Comparison of ENCODE assay signal across 1 cellular context in the genomic region with DNA sequence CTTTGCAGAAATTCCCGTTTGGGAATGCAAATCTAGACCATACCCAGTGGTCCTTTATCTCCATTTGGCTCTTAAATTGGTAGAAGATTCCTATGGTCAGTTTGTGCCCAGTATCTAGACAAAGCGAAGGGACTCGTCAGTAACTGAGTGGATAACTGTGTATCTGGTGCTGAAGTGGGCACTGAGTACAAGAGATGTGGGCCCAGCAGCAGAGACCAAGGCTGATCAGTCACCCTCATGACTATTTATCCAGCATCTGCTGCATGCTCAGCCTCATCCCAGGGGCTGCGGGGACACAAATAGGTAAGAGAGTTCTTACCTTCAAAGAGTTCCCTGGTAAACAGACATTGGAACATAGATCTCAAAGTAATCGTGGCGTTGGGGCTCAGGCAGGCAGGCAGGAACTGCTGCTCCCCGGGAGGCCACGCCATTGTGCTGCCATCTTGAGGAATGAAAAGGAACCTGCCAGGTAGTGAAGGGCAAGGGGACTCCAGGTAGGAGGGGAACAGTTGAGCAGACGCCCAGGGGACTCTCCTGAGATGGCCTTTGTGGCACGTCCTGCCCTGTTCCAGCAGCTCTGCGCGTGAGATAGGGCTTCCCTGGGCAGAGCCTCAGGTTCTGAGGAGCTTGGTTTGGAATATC.
TF ChIP-seq lines count a peak whose summit lies in the region.

No MANE protein-coding gene starts in this region.

TF ChIP-seq in IMR-90, 13 proteins besides CTCF, POLR2A, EP300 and RAD21 (continued from another document):
- TF ChIP-seq, protein P1, sequence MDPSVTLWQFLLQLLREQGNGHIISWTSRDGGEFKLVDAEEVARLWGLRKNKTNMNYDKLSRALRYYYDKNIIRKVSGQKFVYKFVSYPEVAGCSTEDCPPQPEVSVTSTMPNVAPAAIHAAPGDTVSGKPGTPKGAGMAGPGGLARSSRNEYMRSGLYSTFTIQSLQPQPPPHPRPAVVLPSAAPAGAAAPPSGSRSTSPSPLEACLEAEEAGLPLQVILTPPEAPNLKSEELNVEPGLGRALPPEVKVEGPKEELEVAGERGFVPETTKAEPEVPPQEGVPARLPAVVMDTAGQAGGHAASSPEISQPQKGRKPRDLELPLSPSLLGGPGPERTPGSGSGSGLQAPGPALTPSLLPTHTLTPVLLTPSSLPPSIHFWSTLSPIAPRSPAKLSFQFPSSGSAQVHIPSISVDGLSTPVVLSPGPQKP (IDR thresholded peaks at IDR 0.05; ENCODE audit: borderline replicate concordance, low read depth, low read length) = no peak
- TF ChIP-seq BHLHE40 (IDR thresholded peaks at IDR 0.05; ENCODE audit: low read depth, low read length) (no peak), MAFK (IDR thresholded peaks at IDR 0.05; ENCODE audit: low read depth, low read length) (no peak), MAZ (IDR thresholded peaks at IDR 0.05; ENCODE audit: borderline replicate concordance, low read depth, low read length) (no peak), NFE2L2 (IDR thresholded peaks at IDR 0.05; ENCODE audit: low read depth, low read length) (no peak), CHD1 (IDR thresholded peaks at IDR 0.05; ENCODE audit: low read depth, low read length) (no peak), CEBPB (IDR thresholded peaks at IDR 0.05; ENCODE audit: low read depth, low read length) (no peak), SMC3 (IDR thresholded peaks at IDR 0.05; ENCODE audit: low read depth, low read length) (no peak), RFX5 (IDR thresholded peaks at IDR 0.05; ENCODE audit: low read depth, low read length) (no peak), RCOR1 (IDR thresholded peaks at IDR 0.05; ENCODE audit: insufficient replicate concordance, low read length) (no peak)
- TF ChIP-seq, protein P2, sequence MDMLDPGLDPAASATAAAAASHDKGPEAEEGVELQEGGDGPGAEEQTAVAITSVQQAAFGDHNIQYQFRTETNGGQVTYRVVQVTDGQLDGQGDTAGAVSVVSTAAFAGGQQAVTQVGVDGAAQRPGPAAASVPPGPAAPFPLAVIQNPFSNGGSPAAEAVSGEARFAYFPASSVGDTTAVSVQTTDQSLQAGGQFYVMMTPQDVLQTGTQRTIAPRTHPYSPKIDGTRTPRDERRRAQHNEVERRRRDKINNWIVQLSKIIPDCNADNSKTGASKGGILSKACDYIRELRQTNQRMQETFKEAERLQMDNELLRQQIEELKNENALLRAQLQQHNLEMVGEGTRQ (IDR thresholded peaks at IDR 0.05; ENCODE audit: low read depth, low read length) = no peak
